ENCODE assay signal across 19 cellular contexts in the genomic region with DNA sequence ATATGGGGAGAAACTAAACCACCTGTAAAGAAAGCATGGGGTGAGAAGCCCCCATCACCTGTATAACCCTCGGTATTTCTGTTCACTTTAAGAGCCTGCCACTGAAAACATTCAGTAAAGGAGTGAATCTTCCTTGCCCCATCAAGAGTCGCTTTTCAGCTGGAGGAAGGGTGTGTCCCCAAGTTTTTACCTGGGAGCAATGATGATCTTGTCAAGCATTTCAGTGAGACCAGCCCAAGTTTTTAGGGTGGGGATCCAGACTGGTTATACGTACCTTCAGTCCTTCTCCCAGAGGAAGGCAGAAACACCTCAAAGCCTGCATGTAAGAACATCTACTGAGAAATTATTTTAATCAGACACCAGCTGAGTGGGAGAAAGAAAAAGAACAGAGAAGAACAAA. TPM values are rescaled to one million over a fixed set of nuclear protein-coding genes. Genes with fewer than 3 reads are reported as not detected.
DNase-seq lines count a peak whose midpoint lies in the region; ATAC-seq and TF ChIP-seq lines count a peak whose summit lies in the region.
"Had no signal": no experiment of that assay in that cellular context is flagged by ENCODE, and none has a peak within 500 bp of the region (broad histone marks: within the 10 kb centered on the region; RNA-seq: fewer than 3 reads in every experiment).

A gene (plus strand): TSS at position 301 of the 400 bp plus-strand sequence. CDS start 141 bp downstream, outside the sequence.

- no TSS peak for BruUV-seq in MCF 10A (replicated peaks; lab: Mats Ljungman, UMichigan)

- peak within 1 kb of the TSS in 2 of 3 donors; percentile 2 to 15 for H3K4me3 ChIP-seq in breast epithelium
- H3K4me3 ChIP-seq in esophagus squamous epithelium: peak within 1 kb of the TSS in 2 of 4 donors; percentile 1 to 15
- H3K4me3 ChIP-seq in trophoblast cell (ENCODE audit: low read depth, low read length): no peak within 1 kb of the TSS

- H3K4me1 ChIP-seq in breast epithelium: no peaks in the 10 kb centered on the region
- H3K4me1 ChIP-seq in esophagus squamous epithelium: peaks cover 0 to 22% (median 0%) of the 10 kb centered on the region in 3 donors
- H3K4me1 ChIP-seq in trophoblast cell (ENCODE audit: control insufficient read depth in 1 of 2, insufficient read depth in 2 of 2, low read length in 2 of 2): no peaks in the 10 kb centered on the region

- no peak within 1 kb of the TSS for H3K4me2 ChIP-seq in trophoblast cell (ENCODE audit: low read length)

- H3K27me3 Mint-ChIP-seq in MCF 10A (ENCODE audit: insufficient read depth, unreplicated experiment): no peaks in the 10 kb centered on the region

- H3K36me3 Mint-ChIP-seq in MCF 10A (ENCODE audit: insufficient read depth, unreplicated experiment): no peaks in the 10 kb centered on the region
- H3K36me3 Mint-ChIP-seq: CD14-positive monocyte; CD8-positive, alpha-beta T cell had no signal

- no peaks in the 10 kb centered on the region for H3K9me3 Mint-ChIP-seq in MCF 10A (ENCODE audit: unreplicated experiment)
- H3K9me3 Mint-ChIP-seq: CD8-positive, alpha-beta T cell had no signal

- H2BK120ac ChIP-seq in trophoblast cell (ENCODE audit: insufficient read depth, low read length, poor library complexity): no peak within 1 kb of the TSS

- no peak within 1 kb of the TSS for H3K23ac ChIP-seq in trophoblast cell (ENCODE audit: low read length)

- no peaks in the 10 kb centered on the region for H3K9me3 ChIP-seq in breast epithelium
- H3K9me3 ChIP-seq in esophagus squamous epithelium: no peaks in the 10 kb centered on the region
- H3K9me3 ChIP-seq in trophoblast cell (ENCODE audit: insufficient read depth, low read depth, low read length): no peaks in the 10 kb centered on the region

- 44 to 56% methylated on average over 2 to 3 of the region's 3 CpGs for WGBS in esophagus squamous epithelium, 2 donors
- WGBS in trophoblast cell (ENCODE audit: extremely low coverage, insufficient coverage, insufficient read length): no CpG with 5 or more reads among the region's 3 CpGs

- no peak within 1 kb of the TSS for H3K18ac ChIP-seq in trophoblast cell (ENCODE audit: low read length)

- H3K79me1 ChIP-seq in trophoblast cell (ENCODE audit: low read length): no peaks in the 10 kb centered on the region

- no peak within 1 kb of the TSS for H2BK12ac ChIP-seq in trophoblast cell (ENCODE audit: low read length)

- no peak within 1 kb of the TSS for H2AK5ac ChIP-seq in trophoblast cell (ENCODE audit: low read length)

- intact Hi-C loops in breast epithelium (cut with DNase I; ENCODE audit: low total_unique reads) (no loop called here), MCF 10A (cut with micrococcal nuclease) (no loop called here), esophagus squamous epithelium (cut with DNase I) (no loop called here)

- TF ChIP-seq CTCF in breast epithelium (IDR thresholded peaks at IDR 0.05) (no peak), MCF 10A (IDR thresholded peaks at IDR 0.05; ENCODE audit: unreplicated experiment) (no peak), esophagus squamous epithelium (IDR thresholded peaks at IDR 0.05) (no peak)

- peak within 1 kb of the TSS; percentile 38 for H3K9ac ChIP-seq in trophoblast cell (ENCODE audit: low read length)

- no peaks in the 10 kb centered on the region for H3K4me1 Mint-ChIP-seq in MCF 10A (ENCODE audit: insufficient read depth, unreplicated experiment)
- H3K4me1 Mint-ChIP-seq: CD14-positive monocyte had no signal

- H3K4ac ChIP-seq in trophoblast cell (ENCODE audit: low read depth, low read length): no peak within 1 kb of the TSS

- H3K27ac Mint-ChIP-seq in MCF 10A (ENCODE audit: low read depth, unreplicated experiment): no peak within 1 kb of the TSS
- H3K27ac Mint-ChIP-seq: CD14-positive monocyte; CD8-positive, alpha-beta T cell had no signal

- no peak within 1 kb of the TSS for H4K12ac ChIP-seq in trophoblast cell (ENCODE audit: low read depth, low read length)

- TF ChIP-seq POLR2A in breast epithelium (IDR thresholded peaks at IDR 0.05): no peak
- TF ChIP-seq POLR2A in esophagus squamous epithelium (IDR thresholded peaks at IDR 0.05): no peak

- ATAC-seq in HG03565 (IDR thresholded peaks at IDR 0.05; ENCODE audit: unreplicated experiment) (no peak), GM21717 (IDR thresholded peaks at IDR 0.05; ENCODE audit: unreplicated experiment) (no peak)
- ATAC-seq: CD8-positive, alpha-beta T cell had no signal

- no peak within 1 kb of the TSS for H4K91ac ChIP-seq in trophoblast cell (ENCODE audit: low read depth, low read length)

- peak within 1 kb of the TSS; percentile 15 to 48 for H3K27ac ChIP-seq in breast epithelium
- H3K27ac ChIP-seq in esophagus squamous epithelium: peak within 1 kb of the TSS in 2 of 4 donors; percentile 23 to 29
- H3K27ac ChIP-seq in trophoblast cell (ENCODE audit: low read depth, low read length): no peak within 1 kb of the TSS
- H3K27ac ChIP-seq: 22Rv1 had no signal

- H3K27me3 ChIP-seq in breast epithelium (no peaks in the 10 kb centered on the region), esophagus squamous epithelium (no peaks in the 10 kb centered on the region), trophoblast cell (ENCODE audit: insufficient read depth, low read length) (no peaks in the 10 kb centered on the region)

- POLR2A ChIA-PET in MCF 10A (lab: Yijun Ruan, JAX): no interaction called here

- H2AFZ ChIP-seq in trophoblast cell (ENCODE audit: insufficient read depth, low read length, poor library complexity): no peak within 1 kb of the TSS

- no peak within 1 kb of the TSS for H2BK5ac ChIP-seq in trophoblast cell (ENCODE audit: low read depth, low read length, poor library complexity)

- H3K4me3 Mint-ChIP-seq in MCF 10A (ENCODE audit: unreplicated experiment): no peak within 1 kb of the TSS
- H3K4me3 Mint-ChIP-seq: CD14-positive monocyte; CD8-positive, alpha-beta T cell had no signal

- H3K79me2 ChIP-seq in trophoblast cell (ENCODE audit: control insufficient read depth, insufficient read depth, low read length, poor library complexity): no peaks in the 10 kb centered on the region

- no peak within 1 kb of the TSS for H4K8ac ChIP-seq in trophoblast cell (ENCODE audit: low read depth, low read length)

- DNase-seq in breast epithelium (ENCODE audit: low spot score in 2 of 2): no peak
- no peak for DNase-seq in MCF 10A (ENCODE audit: unreplicated experiment)
- no peak for DNase-seq in esophagus squamous epithelium (lab: John Stamatoyannopoulos, UW)
- no peak for DNase-seq in trophoblast cell
- DNase-seq in LoVo (ENCODE audit: low spot score): no peak
- no peak for DNase-seq in MV-4-11 (lab: John Stamatoyannopoulos, UW)
- DNase-seq: CD8-positive, alpha-beta T cell; COR-L47; DMS153; DND-41; GDM1; H7 had no signal

- H3K14ac ChIP-seq in trophoblast cell (ENCODE audit: low read length): no peak within 1 kb of the TSS

- CTCF ChIA-PET in MCF 10A (lab: Yijun Ruan, JAX): interaction anchor here (0.6 kb wide), 1 partner anchor 127 kb away, joined by 3 read pairs; no protein-coding TSS in a partner anchor

- H3K36me3 ChIP-seq in breast epithelium: no peaks in the 10 kb centered on the region
- H3K36me3 ChIP-seq in esophagus squamous epithelium: no peaks in the 10 kb centered on the region
- no peaks in the 10 kb centered on the region for H3K36me3 ChIP-seq in trophoblast cell (ENCODE audit: control insufficient read depth in 1 of 2, insufficient read depth in 2 of 2, low read length in 2 of 2)

RNA-seq across cellular contexts. Expression of the gene that starts here (rescaled TPM):
- total RNA-seq in breast epithelium (10 to 100 TPM in 1 of 3 donors, 1 to 10 TPM in 1, not detected in 1; 2.6 to 22.2 TPM), MCF 10A (2022) (not detected in 2 replicates), esophagus squamous epithelium (10 to 100 TPM in 3 of 4 donors, 1 to 10 TPM in 1; 1.8 to 60.2 (median 19.4) TPM)
- 0.01 TPM in 2 replicates for polyA plus RNA-seq in trophoblast cell (2013)
- total RNA-seq: A673; CD8-positive, alpha-beta T cell; HT-29 had no signal
- polyA plus RNA-seq: BJ, CD14-positive monocyte had no signal
